In the genomic region with DNA sequence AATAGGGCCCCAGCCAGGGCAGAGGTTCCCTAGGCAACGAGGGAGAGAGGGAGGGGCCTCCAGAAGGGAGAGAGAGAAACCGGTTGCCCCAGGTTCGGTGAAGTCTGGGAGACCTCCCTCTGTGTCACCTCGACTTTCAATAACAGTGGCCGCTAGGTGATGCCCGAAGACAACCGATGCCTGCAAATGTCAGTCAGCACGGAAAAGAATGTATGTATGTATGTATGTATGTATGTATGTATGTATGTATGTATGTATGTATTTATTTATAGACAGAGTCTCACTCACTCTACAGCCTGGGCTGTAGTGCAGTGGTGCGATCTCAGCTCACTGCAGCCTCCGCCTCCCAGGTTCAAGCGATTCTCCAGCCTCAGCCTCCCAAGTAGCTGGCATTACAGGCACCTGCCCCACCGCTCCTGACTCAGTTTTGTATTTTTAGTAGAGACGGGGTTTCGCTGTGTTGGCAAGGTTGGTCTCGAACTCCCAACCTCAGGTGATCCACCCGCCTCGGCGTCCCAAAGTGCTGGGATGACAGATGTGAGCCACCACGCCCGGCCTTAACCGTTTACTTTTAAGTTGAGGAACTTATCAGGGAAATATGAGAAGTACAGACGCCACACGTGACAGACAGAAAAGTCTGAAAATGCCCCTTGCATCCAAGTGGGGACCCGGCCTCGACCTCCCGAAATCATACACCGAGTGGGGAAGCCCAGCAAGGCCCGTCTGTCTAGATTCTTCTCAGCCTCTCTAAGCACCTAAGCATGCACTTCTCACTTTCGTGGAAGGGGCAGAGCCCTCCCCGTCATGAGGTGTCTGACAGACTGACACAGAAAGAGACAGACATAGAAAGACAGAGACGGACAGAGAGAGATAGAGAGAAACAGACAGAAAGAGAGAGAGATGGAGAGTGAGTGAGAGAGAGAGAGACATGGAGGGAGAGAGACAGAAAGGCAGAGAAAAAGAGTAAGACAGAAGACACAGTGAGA, we compare ENCODE assay signal across 8 cellular contexts.
DNase-seq lines count a peak whose midpoint lies in the region; TF ChIP-seq lines count a peak whose summit lies in the region.
"Not testable (repeated sequence)": the region's sequence is repeated elsewhere in the genome, so short reads cannot be mapped to it uniquely, and the experiment has no call there.

No MANE protein-coding gene starts in this region.

- H3K9ac ChIP-seq in colonic mucosa (ENCODE audit: low read depth in 2 of 2, low read length in 2 of 2): not testable (repeated sequence)

- H3K4me3 Mint-ChIP-seq in neural crest cell: not testable (repeated sequence)

- H3K27ac Mint-ChIP-seq in neural crest cell (ENCODE audit: unreplicated experiment): not testable (repeated sequence)

- CTCF ChIA-PET in HEK293 (lab: Yijun Ruan, JAX): interaction anchor here (0.6 to 0.7 kb wide), 4 partner anchors 380 to 1578 kb away, joined by 3 to 4 read pairs (median 4); no protein-coding TSS in a partner anchor

- H3K4me3 ChIP-seq in HEK293 (ENCODE audit: low read depth, low read length); colonic mucosa: not testable (repeated sequence)

- intact Hi-C loops in colonic mucosa (cut with DNase I): loop anchor here (5.0 kb wide), 1 partner anchor 903 kb away; no protein-coding TSS in a partner anchor

- not testable (repeated sequence) for H3K36me3 Mint-ChIP-seq in neural crest cell (ENCODE audit: low read depth)

- H3K9me3 Mint-ChIP-seq in neural crest cell: not testable (repeated sequence)

- H3K27ac ChIP-seq in HEK293 (ENCODE audit: extremely low read depth, low read depth, low read length); colonic mucosa: not testable (repeated sequence)

- H3K4me1 Mint-ChIP-seq in neural crest cell: not testable (repeated sequence)

- H3K27me3 Mint-ChIP-seq in neural crest cell (ENCODE audit: low read depth): not testable (repeated sequence)

- H3K4me1 ChIP-seq in HEK293 (ENCODE audit: control insufficient read depth, insufficient read depth, low read length); colonic mucosa: not testable (repeated sequence)

- H3K9me3 ChIP-seq in HEK293 (ENCODE audit: control insufficient read depth, insufficient read depth, low read depth, low read length); colonic mucosa: not testable (repeated sequence)

- peak; percentile 72 for TF ChIP-seq CTCF in HEK293 (tag by site-specific recombination; IDR thresholded peaks at IDR 0.05)
- TF ChIP-seq CTCF in colonic mucosa (IDR thresholded peaks at IDR 0.05): peak; percentile 48
- TF ChIP-seq CTCF in neural crest cell (conservative IDR thresholded peaks at IDR 0.05): peak; percentile 81

- POLR2A ChIA-PET in HEK293 (lab: Yijun Ruan, JAX): not testable (repeated sequence)

- H3K27me3 ChIP-seq in colonic mucosa: not testable (repeated sequence)

- H3K36me3 ChIP-seq in HEK293 (ENCODE audit: control insufficient read depth in 2 of 2, insufficient read depth in 1 of 2, low read length in 2 of 2); colonic mucosa: not testable (repeated sequence)

- DNase-seq in CD1c-positive myeloid dendritic cell (ENCODE audit: extremely low spot score) (peak; percentile 47), RPMI7951 (ENCODE audit: low read depth) (peak; percentile 85), colonic mucosa (peak; percentile 82), hepatic stellate cell (ENCODE audit: low spot score) (peak; percentile 17), neural crest cell (ENCODE audit: low read depth, low spot score) (peak; percentile 76)
- DNase-seq in activated T-cell treated with anti-CD3 and anti-CD28 coated beads, Interleukin-2, amount 50 U/mL, for 1 hour: peak; percentile 48
- peak; percentile 49 for DNase-seq in stimulated activated CD8-positive, alpha-beta memory T cell treated with anti-CD3 and anti-CD28 coated beads, Interleukin-4, amount 100 ng/mL, for 48 hours

TF ChIP-seq in HEK293, 187 proteins besides CTCF, POLR2A, EP300 and RAD21:
- TF ChIP-seq GLIS1 (tag by site-specific recombination; IDR thresholded peaks at IDR 0.05) (peak; percentile 42), ZNF654 (tag by site-specific recombination; IDR thresholded peaks at IDR 0.05; ENCODE audit: low read depth) (peak; percentile 83)

Comparison
In these comparisons a context has a peak if more than half of its experiments do, and no peak if none do; other contexts are left out.
1. DNase-seq: peak in every context shown above with its lines; median percentile 85 in RPMI7951; 82 in colonic mucosa; 76 in neural crest cell; 49 in stimulated activated CD8-positive, alpha-beta memory T cell treated with anti-CD3 and anti-CD28 coated beads, Interleukin-4, amount 100 ng/mL, for 48 hours; 48 in activated T-cell treated with anti-CD3 and anti-CD28 coated beads, Interleukin-2, amount 50 U/mL, for 1 hour; 47 in CD1c-positive myeloid dendritic cell; 17 in hepatic stellate cell.